Comparison of ENCODE assay signal across 1 cellular context in genomic region chr19:907183-907853, GRCh38.
TF ChIP-seq lines count a peak whose summit lies in the region.

No MANE protein-coding gene starts in this region.

TF ChIP-seq in K562, 482 proteins besides CTCF, POLR2A, EP300 and RAD21 (continued from another document and continues in another):
- TF ChIP-seq MNT (conservative IDR thresholded peaks at IDR 0.05) (peak; percentile 82 to 90), GABPB2 (CRISPR knock-in tag; conservative IDR thresholded peaks at IDR 0.05) (no peak), HNRNPLL (IDR thresholded peaks at IDR 0.05; ENCODE audit: low read depth, low read length, poor library complexity, severe bottlenecking) (no peak), MYBL2 (IDR thresholded peaks at IDR 0.05; ENCODE audit: low read depth) (no peak), MYBL2 (CRISPR knock-in tag; IDR thresholded peaks at IDR 0.05; ENCODE audit: borderline replicate concordance) (no peak), LEF1 (IDR thresholded peaks at IDR 0.05) (peak; percentile 96), PHB2 (IDR thresholded peaks at IDR 0.05; ENCODE audit: low read depth) (peak; percentile 65; the same call in 1 of the 2 replicates), MEF2D (tag; conservative IDR thresholded peaks at IDR 0.05; ENCODE audit: low read depth) (0 out of 2 replicates have a peak, but pooled peaks have one; percentile 12), AFF1 (IDR thresholded peaks at IDR 0.05; ENCODE audit: low read depth in 1 of 2, partially characterized antibody in 2 of 2) (peak in 1 of 2 experiments; percentile 43), DDX20 (tag; IDR thresholded peaks at IDR 0.05; ENCODE audit: low read depth) (no peak), TAF15 (IDR thresholded peaks at IDR 0.05; ENCODE audit: low read depth, low read length) (no peak), CHD4 (IDR thresholded peaks at IDR 0.05; ENCODE audit: insufficient read depth, insufficient replicate concordance, low read depth, low read length, poor library complexity, severe bottlenecking) (peak; percentile 72), ZNF707 (CRISPR knock-in tag; conservative IDR thresholded peaks at IDR 0.05) (no peak), TBL1XR1 (IDR thresholded peaks at IDR 0.05; ENCODE audit: low read length in 2 of 2) (peak; percentile 76 to 94; a peak in 3 of 4 replicates), HDAC8 (tag; IDR thresholded peaks at IDR 0.05) (no peak), MCM3 (IDR thresholded peaks at IDR 0.05) (no peak), HCFC1 (IDR thresholded peaks at IDR 0.05; ENCODE audit: low read depth, low read length) (peak; percentile 4; the same call in 1 of the 2 replicates), U2AF1 (optimal IDR thresholded peaks at IDR 0.05; ENCODE audit: low read depth, low read length) (no peak), RBM25 (IDR thresholded peaks at IDR 0.05; ENCODE audit: low read depth, low read length, severe bottlenecking) (peak; percentile 80), NFIX (CRISPR knock-in tag; IDR thresholded peaks at IDR 0.05; ENCODE audit: low read depth) (no peak), ZNF232 (CRISPR knock-in tag; IDR thresholded peaks at IDR 0.05) (no peak; the same call in 1 of the 2 replicates), HMGXB4 (CRISPR knock-in tag; IDR thresholded peaks at IDR 0.05) (no peak), ARID4B (CRISPR knock-in tag; IDR thresholded peaks at IDR 0.05) (peak; percentile 65; the same call in 1 of the 2 replicates), ZBTB7A (IDR thresholded peaks at IDR 0.05; ENCODE audit: borderline replicate concordance, control insufficient read depth, low read depth, low read length) (peak; percentile 96), E2F3 (CRISPR knock-in tag; IDR thresholded peaks at IDR 0.05) (peak; percentile 77; the same call in 1 of the 2 replicates), CLOCK (CRISPR knock-in tag; IDR thresholded peaks at IDR 0.05; ENCODE audit: borderline replicate concordance) (no peak), ZFP91 (CRISPR knock-in tag; IDR thresholded peaks at IDR 0.05) (0 out of 2 replicates have a peak, but pooled peaks have one; percentile 17), PTTG1 (tag; IDR thresholded peaks at IDR 0.05; ENCODE audit: low read depth) (no peak), SREBF1 (IDR thresholded peaks at IDR 0.05; ENCODE audit: borderline replicate concordance, low read depth, low read length) (peak; percentile 87; the same call in 1 of the 2 replicates), SRSF7 (optimal IDR thresholded peaks at IDR 0.05; ENCODE audit: low read depth, low read length) (no peak), NEUROD1 (IDR thresholded peaks at IDR 0.05; ENCODE audit: borderline replicate concordance, low read depth, low read length, partially characterized antibody) (peak; percentile 96), ZNF778 (CRISPR knock-in tag; IDR thresholded peaks at IDR 0.05) (no peak), CAMTA2 (CRISPR knock-in tag; conservative IDR thresholded peaks at IDR 0.05) (no peak), PRMT5 (CRISPR knock-in tag; IDR thresholded peaks at IDR 0.05) (no peak), ZNF347 (CRISPR knock-in tag; IDR thresholded peaks at IDR 0.05; ENCODE audit: low read depth) (no peak), MAZ (CRISPR knock-in tag; conservative IDR thresholded peaks at IDR 0.05 in 1 of 2, IDR thresholded peaks at IDR 0.05 in 1 of 2) (peak; percentile 96 to 97), CCNT2 (IDR thresholded peaks at IDR 0.05; ENCODE audit: borderline replicate concordance, extremely low read depth, insufficient read length, low read depth, low read length) (peak; percentile 99), THRAP3 (IDR thresholded peaks at IDR 0.05; ENCODE audit: borderline replicate concordance) (no peak), FOXP1 (CRISPR knock-in tag; IDR thresholded peaks at IDR 0.05) (0 out of 2 replicates have a peak, but pooled peaks have one; percentile 30), TSC22D4 (tag; IDR thresholded peaks at IDR 0.05) (no peak), RFX5 (IDR thresholded peaks at IDR 0.05; ENCODE audit: low read depth, low read length) (no peak), JUND (IDR thresholded peaks at IDR 0.05; ENCODE audit: borderline replicate concordance, low read depth, low read length) (peak; percentile 87), JUND (tag; IDR thresholded peaks at IDR 0.05; ENCODE audit: borderline replicate concordance, low read depth, low read length) (peak; percentile 82; the same call in 1 of the 3 replicates), ZNF398 (CRISPR knock-in tag; IDR thresholded peaks at IDR 0.05) (no peak)
